ENCODE assay signal across 10 cellular contexts in genomic region chr14:98957211-98958047, GRCh38.
DNase-seq lines count a peak whose midpoint lies in the region; ATAC-seq, FAIRE-seq and TF ChIP-seq lines count a peak whose summit lies in the region.
"Had no signal": no experiment of that assay in that cellular context is flagged by ENCODE, and none has a peak within 500 bp of the region (broad histone marks: within the 10 kb centered on the region; RNA-seq: fewer than 3 reads in every experiment).

No MANE protein-coding gene starts in this region.

- H3K27me3 ChIP-seq in mammary epithelial cell (ENCODE audit: insufficient read depth, low read length) (no peaks in the 10 kb centered on the region), thoracic aorta (replicated peaks; ENCODE audit: insufficient read depth) (no peaks in the 10 kb centered on the region)

- H3K9ac ChIP-seq in mammary epithelial cell (ENCODE audit: insufficient read depth, low read length), result no peak overlapping the region

- BruUV-seq in mammary epithelial cell (replicated peaks; lab: Mats Ljungman, UMichigan), result TSS peak; percentile 14

- no peaks in the 10 kb centered on the region for H3K79me2 ChIP-seq in mammary epithelial cell (ENCODE audit: insufficient read depth, low read length)

- TF ChIP-seq CTCF in mammary epithelial cell (conservative IDR thresholded peaks at IDR 0.05 in 1 of 2, IDR thresholded peaks at IDR 0.05 in 1 of 2; ENCODE audit: extremely low read depth in 1 of 2, insufficient read depth in 1 of 2, low read depth in 1 of 2, low read length in 2 of 2) (no peak), thoracic aorta (IDR thresholded peaks at IDR 0.05) (no peak), D721Med (IDR thresholded peaks at IDR 0.05; ENCODE audit: insufficient read depth, missing control alignments) (no peak)

- H4K20me1 ChIP-seq in mammary epithelial cell (ENCODE audit: insufficient read depth, low read length), result no peaks in the 10 kb centered on the region

- DNase-seq in M059J (ENCODE audit: low read depth) (peak; percentile 56), mammary epithelial cell (peak; percentile 93), iris pigment epithelial cell (ENCODE audit: low read depth) (peak; percentile 58), thoracic aorta (ENCODE audit: low spot score) (peak; percentile 43), D721Med (ENCODE audit: insufficient read length, low spot score) (no peak), NCI-H1694 (lab: John Stamatoyannopoulos, UW) (no peak), EL (no peak)
- DNase-seq: effector CD4-positive, alpha-beta T cell; NCI-H1436 treated with DMSO at 0.1 percent for 48 hours had no signal

- in situ Hi-C loops in mammary epithelial cell (cut with MboI; ENCODE audit: low sequenced_read_pairs in 2 of 2), result no loop called here

- dilution Hi-C loops in mammary epithelial cell (cut with HindIII; ENCODE audit: low sequenced_read_pairs), result no loop called here

- peak overlapping the region; percentile 52 for H3K27ac ChIP-seq in mammary epithelial cell (ENCODE audit: insufficient read depth, low read depth, low read length)
- H3K27ac ChIP-seq in thoracic aorta, result no peak overlapping the region

- H3K4me2 ChIP-seq in mammary epithelial cell (ENCODE audit: insufficient read depth, low read depth, low read length), result peak overlapping the region; percentile 13

- H3K36me3 ChIP-seq in mammary epithelial cell (ENCODE audit: insufficient read depth, low read length) (no peaks in the 10 kb centered on the region), thoracic aorta (no peaks in the 10 kb centered on the region)

- H3K9me3 ChIP-seq in mammary epithelial cell (replicated peaks; ENCODE audit: insufficient read depth, low read length), result no peaks in the 10 kb centered on the region
- H3K9me3 ChIP-seq in thoracic aorta, result no peaks in the 10 kb centered on the region

- FAIRE-seq in D721Med (lab: Jason Lieb, UNC), result no peak

- H3K4me3 ChIP-seq in mammary epithelial cell (replicated peaks in 1 of 3; ENCODE audit: insufficient read depth in 1 of 3, low read depth in 2 of 3, low read length in 3 of 3) (no peak overlapping the region), thoracic aorta (no peak overlapping the region)

- peak overlapping the region; percentile 68 for H2AFZ ChIP-seq in mammary epithelial cell (ENCODE audit: low read depth, low read length)

- H3K4me1 ChIP-seq in mammary epithelial cell (ENCODE audit: insufficient read depth, low read length) (peaks cover 33% of the 10 kb centered on the region), thoracic aorta (ENCODE audit: control insufficient read depth in 1 of 2, low read depth in 2 of 2) (peaks cover 10 to 16% of the 10 kb centered on the region in 2 donors)

- WGBS in mammary epithelial cell (ENCODE audit: low coverage, missing lambda C conversion rate), result 34% methylated on average over 15 of the region's 20 CpGs

- CTCF ChIA-PET in mammary epithelial cell (lab: Charles Lee; ENCODE audit: low non-redundant PET), result interaction anchor here (0.5 to 0.7 kb wide), 2 partner anchors 78 to 315 kb away, joined by 3 read pairs; partner anchors contain the start of gene BCL11B

- intact Hi-C loops in mammary epithelial cell (cut with micrococcal nuclease), result no loop called here

- ATAC-seq in thoracic aorta (ENCODE audit: insufficient number of reproducible peaks, low FRiP score, low read depth) (peak; percentile 66), GM21717 (IDR thresholded peaks at IDR 0.05; ENCODE audit: unreplicated experiment) (no peak)

Comparison
In these comparisons a context has a peak if more than half of its experiments do, and no peak if none do; other contexts are left out.
1. DNase-seq: peak in M059J (single experiment), mammary epithelial cell (single experiment), iris pigment epithelial cell (single experiment) and thoracic aorta (single experiment); none in D721Med (single experiment), NCI-H1694 (single experiment) and EL (single experiment).